ENCODE assay signal across 1 cellular context in the genomic region with DNA sequence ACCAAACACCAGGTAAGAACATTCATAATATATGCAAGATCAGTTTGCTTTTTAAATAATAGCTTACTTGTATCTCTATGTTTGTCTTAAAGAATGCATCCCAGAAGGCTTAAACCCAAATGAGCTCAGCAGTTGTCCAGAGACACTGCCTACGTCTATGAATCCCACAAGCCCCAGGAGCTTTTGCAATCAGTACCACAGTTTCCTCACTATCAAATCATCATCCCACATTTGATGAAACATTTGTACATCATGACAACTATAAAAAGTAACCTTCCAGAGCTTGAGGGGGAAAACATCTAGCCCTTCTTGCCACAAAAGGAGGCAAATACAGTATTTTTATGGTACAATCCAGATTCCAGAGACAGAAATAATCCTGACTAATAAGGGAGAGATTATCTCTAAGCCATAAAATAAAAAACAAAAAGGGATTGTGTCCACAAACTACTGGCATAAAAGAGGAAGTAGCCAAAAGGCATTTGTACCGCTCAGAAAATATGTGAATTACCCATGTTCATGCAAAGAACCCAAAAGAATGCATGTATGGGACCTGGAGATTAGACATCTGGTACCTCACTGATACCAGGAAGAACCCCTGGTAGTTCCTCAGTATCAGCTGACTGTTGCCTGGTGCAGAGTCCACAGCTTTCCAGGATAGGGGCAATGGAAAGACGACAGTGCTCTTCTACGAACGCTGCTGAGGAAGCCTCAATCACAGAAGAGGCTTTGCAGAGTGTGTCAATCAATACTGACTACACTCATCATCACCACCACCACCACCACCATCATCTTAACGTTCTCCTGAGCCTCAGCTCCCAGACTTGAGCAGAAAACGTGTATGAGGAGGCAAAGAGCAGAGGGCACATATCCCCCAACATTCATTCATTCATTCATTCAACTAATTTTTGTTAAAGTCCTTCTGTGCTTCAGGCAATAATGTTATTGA.
A peak's percentile ranks its signal among the peaks of the same experiment; 100 is the strongest.
TF ChIP-seq lines count a peak whose summit lies in the region.

No MANE protein-coding gene starts in this region.

TF ChIP-seq in K562, 482 proteins besides CTCF, POLR2A, EP300 and RAD21 (continued from another document and continues in another):
- TF ChIP-seq, protein P1, sequence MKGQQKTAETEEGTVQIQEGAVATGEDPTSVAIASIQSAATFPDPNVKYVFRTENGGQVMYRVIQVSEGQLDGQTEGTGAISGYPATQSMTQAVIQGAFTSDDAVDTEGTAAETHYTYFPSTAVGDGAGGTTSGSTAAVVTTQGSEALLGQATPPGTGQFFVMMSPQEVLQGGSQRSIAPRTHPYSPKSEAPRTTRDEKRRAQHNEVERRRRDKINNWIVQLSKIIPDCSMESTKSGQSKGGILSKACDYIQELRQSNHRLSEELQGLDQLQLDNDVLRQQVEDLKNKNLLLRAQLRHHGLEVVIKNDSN (CRISPR knock-in tag; IDR thresholded peaks at IDR 0.05), result no peak
- TF ChIP-seq IRF2 (CRISPR knock-in tag; IDR thresholded peaks at IDR 0.05) (no peak), MTA2 (IDR thresholded peaks at IDR 0.05; ENCODE audit: low read depth) (peak; percentile 73), NR4A1 (CRISPR knock-in tag; IDR thresholded peaks at IDR 0.05) (no peak), NR4A1 (tag; IDR thresholded peaks at IDR 0.05) (no peak), MYC (IDR thresholded peaks at IDR 0.05; ENCODE audit: low read depth, low read length) (no peak), MYC (CRISPR knock-in tag; IDR thresholded peaks at IDR 0.05; ENCODE audit: borderline replicate concordance, low read depth) (no peak), CTBP1 (IDR thresholded peaks at IDR 0.05; ENCODE audit: borderline replicate concordance) (peak; percentile 28; the same call in 1 of the 2 replicates), ZBTB17 (CRISPR knock-in tag; IDR thresholded peaks at IDR 0.05) (0 out of 2 replicates have a peak, but pooled peaks have one; percentile 42), ZNF212 (CRISPR knock-in tag; IDR thresholded peaks at IDR 0.05) (no peak), RBM39 (optimal IDR thresholded peaks at IDR 0.05; ENCODE audit: low read depth, low read length) (no peak), POU5F1 (IDR thresholded peaks at IDR 0.05; ENCODE audit: borderline replicate concordance, low read depth, low read length, partially characterized antibody) (no peak), ETS2 (tag; IDR thresholded peaks at IDR 0.05; ENCODE audit: borderline replicate concordance, poor library complexity, severe bottlenecking) (no peak), ZNF830 (CRISPR knock-in tag; IDR thresholded peaks at IDR 0.05) (no peak), ZBTB8A (IDR thresholded peaks at IDR 0.05; ENCODE audit: partially characterized antibody) (no peak), FIP1L1 (IDR thresholded peaks at IDR 0.05; ENCODE audit: low read depth, low read length, poor library complexity, severe bottlenecking) (no peak), PCBP2 (IDR thresholded peaks at IDR 0.05; ENCODE audit: low read depth, low read length, poor library complexity, severe bottlenecking) (no peak), NFE2 (IDR thresholded peaks at IDR 0.05; ENCODE audit: low read depth) (no peak), MEIS2 (IDR thresholded peaks at IDR 0.05; ENCODE audit: partially characterized antibody) (peak; percentile 4), ZFX (CRISPR knock-in tag; IDR thresholded peaks at IDR 0.05) (no peak), ZSCAN32 (CRISPR knock-in tag; IDR thresholded peaks at IDR 0.05) (no peak), HEY1 (CRISPR knock-in tag; IDR thresholded peaks at IDR 0.05; ENCODE audit: borderline replicate concordance) (no peak), ZC3H4 (CRISPR knock-in tag; IDR thresholded peaks at IDR 0.05; ENCODE audit: borderline replicate concordance) (no peak), MEF2A (IDR thresholded peaks at IDR 0.05; ENCODE audit: control insufficient read depth, low read depth, low read length) (no peak), CBX1 (IDR thresholded peaks at IDR 0.05; ENCODE audit: low read depth) (no peak), ZC3H11A (IDR thresholded peaks at IDR 0.05; ENCODE audit: low read depth, low read length) (no peak), SPI1 (IDR thresholded peaks at IDR 0.05; ENCODE audit: borderline replicate concordance, low read depth, low read length) (peak; percentile 65), CXXC5 (CRISPR knock-in tag; IDR thresholded peaks at IDR 0.05) (no peak), PPARD (CRISPR knock-in tag; IDR thresholded peaks at IDR 0.05) (no peak), MECOM (CRISPR knock-in tag; IDR thresholded peaks at IDR 0.05) (no peak), JUNB (CRISPR knock-in tag; conservative IDR thresholded peaks at IDR 0.05) (no peak), BRF1 (IDR thresholded peaks at IDR 0.05; ENCODE audit: borderline replicate concordance, extremely low read depth, insufficient read length) (no peak), STAT5A (IDR thresholded peaks at IDR 0.05; ENCODE audit: borderline replicate concordance, low read length) (peak; percentile 35; the same call in 1 of the 2 replicates)
- TF ChIP-seq, protein P2, sequence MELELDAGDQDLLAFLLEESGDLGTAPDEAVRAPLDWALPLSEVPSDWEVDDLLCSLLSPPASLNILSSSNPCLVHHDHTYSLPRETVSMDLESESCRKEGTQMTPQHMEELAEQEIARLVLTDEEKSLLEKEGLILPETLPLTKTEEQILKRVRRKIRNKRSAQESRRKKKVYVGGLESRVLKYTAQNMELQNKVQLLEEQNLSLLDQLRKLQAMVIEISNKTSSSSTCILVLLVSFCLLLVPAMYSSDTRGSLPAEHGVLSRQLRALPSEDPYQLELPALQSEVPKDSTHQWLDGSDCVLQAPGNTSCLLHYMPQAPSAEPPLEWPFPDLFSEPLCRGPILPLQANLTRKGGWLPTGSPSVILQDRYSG (tag; conservative IDR thresholded peaks at IDR 0.05; ENCODE audit: low read depth), result no peak
- TF ChIP-seq, protein P3, sequence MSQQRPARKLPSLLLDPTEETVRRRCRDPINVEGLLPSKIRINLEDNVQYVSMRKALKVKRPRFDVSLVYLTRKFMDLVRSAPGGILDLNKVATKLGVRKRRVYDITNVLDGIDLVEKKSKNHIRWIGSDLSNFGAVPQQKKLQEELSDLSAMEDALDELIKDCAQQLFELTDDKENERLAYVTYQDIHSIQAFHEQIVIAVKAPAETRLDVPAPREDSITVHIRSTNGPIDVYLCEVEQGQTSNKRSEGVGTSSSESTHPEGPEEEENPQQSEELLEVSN (IDR thresholded peaks at IDR 0.05; ENCODE audit: borderline replicate concordance in 1 of 2, extremely low read depth in 1 of 2, insufficient read depth in 1 of 2, insufficient read length in 1 of 2, low read depth in 1 of 2, low read length in 1 of 2, poor library complexity in 1 of 2, severe bottlenecking in 1 of 2), result no peak
- TF ChIP-seq, protein P4, sequence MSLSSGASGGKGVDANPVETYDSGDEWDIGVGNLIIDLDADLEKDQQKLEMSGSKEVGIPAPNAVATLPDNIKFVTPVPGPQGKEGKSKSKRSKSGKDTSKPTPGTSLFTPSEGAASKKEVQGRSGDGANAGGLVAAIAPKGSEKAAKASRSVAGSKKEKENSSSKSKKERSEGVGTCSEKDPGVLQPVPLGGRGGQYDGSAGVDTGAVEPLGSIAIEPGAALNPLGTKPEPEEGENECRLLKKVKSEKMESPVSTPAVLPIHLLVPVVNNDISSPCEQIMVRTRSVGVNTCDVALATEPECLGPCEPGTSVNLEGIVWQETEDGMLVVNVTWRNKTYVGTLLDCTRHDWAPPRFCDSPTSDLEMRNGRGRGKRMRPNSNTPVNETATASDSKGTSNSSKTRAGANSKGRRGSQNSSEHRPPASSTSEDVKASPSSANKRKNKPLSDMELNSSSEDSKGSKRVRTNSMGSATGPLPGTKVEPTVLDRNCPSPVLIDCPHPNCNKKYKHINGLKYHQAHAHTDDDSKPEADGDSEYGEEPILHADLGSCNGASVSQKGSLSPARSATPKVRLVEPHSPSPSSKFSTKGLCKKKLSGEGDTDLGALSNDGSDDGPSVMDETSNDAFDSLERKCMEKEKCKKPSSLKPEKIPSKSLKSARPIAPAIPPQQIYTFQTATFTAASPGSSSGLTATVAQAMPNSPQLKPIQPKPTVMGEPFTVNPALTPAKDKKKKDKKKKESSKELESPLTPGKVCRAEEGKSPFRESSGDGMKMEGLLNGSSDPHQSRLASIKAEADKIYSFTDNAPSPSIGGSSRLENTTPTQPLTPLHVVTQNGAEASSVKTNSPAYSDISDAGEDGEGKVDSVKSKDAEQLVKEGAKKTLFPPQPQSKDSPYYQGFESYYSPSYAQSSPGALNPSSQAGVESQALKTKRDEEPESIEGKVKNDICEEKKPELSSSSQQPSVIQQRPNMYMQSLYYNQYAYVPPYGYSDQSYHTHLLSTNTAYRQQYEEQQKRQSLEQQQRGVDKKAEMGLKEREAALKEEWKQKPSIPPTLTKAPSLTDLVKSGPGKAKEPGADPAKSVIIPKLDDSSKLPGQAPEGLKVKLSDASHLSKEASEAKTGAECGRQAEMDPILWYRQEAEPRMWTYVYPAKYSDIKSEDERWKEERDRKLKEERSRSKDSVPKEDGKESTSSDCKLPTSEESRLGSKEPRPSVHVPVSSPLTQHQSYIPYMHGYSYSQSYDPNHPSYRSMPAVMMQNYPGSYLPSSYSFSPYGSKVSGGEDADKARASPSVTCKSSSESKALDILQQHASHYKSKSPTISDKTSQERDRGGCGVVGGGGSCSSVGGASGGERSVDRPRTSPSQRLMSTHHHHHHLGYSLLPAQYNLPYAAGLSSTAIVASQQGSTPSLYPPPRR (CRISPR knock-in tag; IDR thresholded peaks at IDR 0.05; ENCODE audit: borderline replicate concordance), result no peak
- TF ChIP-seq, protein P5, sequence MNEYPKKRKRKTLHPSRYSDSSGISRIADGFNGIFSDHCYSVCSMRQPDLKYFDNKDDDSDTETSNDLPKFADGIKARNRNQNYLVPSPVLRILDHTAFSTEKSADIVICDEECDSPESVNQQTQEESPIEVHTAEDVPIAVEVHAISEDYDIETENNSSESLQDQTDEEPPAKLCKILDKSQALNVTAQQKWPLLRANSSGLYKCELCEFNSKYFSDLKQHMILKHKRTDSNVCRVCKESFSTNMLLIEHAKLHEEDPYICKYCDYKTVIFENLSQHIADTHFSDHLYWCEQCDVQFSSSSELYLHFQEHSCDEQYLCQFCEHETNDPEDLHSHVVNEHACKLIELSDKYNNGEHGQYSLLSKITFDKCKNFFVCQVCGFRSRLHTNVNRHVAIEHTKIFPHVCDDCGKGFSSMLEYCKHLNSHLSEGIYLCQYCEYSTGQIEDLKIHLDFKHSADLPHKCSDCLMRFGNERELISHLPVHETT (CRISPR knock-in tag; conservative IDR thresholded peaks at IDR 0.05 in 1 of 2, IDR thresholded peaks at IDR 0.05 in 1 of 2), result 0 out of 4 replicates have a peak, but pooled peaks of 1 of the 2 experiments have one; percentile 28
- TF ChIP-seq, protein P6, sequence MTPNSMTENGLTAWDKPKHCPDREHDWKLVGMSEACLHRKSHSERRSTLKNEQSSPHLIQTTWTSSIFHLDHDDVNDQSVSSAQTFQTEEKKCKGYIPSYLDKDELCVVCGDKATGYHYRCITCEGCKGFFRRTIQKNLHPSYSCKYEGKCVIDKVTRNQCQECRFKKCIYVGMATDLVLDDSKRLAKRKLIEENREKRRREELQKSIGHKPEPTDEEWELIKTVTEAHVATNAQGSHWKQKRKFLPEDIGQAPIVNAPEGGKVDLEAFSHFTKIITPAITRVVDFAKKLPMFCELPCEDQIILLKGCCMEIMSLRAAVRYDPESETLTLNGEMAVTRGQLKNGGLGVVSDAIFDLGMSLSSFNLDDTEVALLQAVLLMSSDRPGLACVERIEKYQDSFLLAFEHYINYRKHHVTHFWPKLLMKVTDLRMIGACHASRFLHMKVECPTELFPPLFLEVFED (CRISPR knock-in tag; conservative IDR thresholded peaks at IDR 0.05), result no peak
- TF ChIP-seq, protein P7, sequence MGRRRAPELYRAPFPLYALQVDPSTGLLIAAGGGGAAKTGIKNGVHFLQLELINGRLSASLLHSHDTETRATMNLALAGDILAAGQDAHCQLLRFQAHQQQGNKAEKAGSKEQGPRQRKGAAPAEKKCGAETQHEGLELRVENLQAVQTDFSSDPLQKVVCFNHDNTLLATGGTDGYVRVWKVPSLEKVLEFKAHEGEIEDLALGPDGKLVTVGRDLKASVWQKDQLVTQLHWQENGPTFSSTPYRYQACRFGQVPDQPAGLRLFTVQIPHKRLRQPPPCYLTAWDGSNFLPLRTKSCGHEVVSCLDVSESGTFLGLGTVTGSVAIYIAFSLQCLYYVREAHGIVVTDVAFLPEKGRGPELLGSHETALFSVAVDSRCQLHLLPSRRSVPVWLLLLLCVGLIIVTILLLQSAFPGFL (CRISPR knock-in tag; IDR thresholded peaks at IDR 0.05), result no peak
- TF ChIP-seq, protein P8, sequence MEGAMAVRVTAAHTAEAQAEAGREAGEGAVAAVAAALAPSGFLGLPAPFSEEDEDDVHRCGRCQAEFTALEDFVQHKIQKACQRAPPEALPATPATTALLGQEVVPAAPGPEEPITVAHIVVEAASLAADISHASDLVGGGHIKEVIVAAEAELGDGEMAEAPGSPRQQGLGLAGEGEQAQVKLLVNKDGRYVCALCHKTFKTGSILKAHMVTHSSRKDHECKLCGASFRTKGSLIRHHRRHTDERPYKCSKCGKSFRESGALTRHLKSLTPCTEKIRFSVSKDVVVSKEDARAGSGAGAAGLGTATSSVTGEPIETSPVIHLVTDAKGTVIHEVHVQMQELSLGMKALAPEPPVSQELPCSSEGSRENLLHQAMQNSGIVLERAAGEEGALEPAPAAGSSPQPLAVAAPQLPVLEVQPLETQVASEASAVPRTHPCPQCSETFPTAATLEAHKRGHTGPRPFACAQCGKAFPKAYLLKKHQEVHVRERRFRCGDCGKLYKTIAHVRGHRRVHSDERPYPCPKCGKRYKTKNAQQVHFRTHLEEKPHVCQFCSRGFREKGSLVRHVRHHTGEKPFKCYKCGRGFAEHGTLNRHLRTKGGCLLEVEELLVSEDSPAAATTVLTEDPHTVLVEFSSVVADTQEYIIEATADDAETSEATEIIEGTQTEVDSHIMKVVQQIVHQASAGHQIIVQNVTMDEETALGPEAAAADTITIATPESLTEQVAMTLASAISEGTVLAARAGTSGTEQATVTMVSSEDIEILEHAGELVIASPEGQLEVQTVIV (CRISPR knock-in tag; IDR thresholded peaks at IDR 0.05; ENCODE audit: borderline replicate concordance), result no peak
- TF ChIP-seq, protein P9, sequence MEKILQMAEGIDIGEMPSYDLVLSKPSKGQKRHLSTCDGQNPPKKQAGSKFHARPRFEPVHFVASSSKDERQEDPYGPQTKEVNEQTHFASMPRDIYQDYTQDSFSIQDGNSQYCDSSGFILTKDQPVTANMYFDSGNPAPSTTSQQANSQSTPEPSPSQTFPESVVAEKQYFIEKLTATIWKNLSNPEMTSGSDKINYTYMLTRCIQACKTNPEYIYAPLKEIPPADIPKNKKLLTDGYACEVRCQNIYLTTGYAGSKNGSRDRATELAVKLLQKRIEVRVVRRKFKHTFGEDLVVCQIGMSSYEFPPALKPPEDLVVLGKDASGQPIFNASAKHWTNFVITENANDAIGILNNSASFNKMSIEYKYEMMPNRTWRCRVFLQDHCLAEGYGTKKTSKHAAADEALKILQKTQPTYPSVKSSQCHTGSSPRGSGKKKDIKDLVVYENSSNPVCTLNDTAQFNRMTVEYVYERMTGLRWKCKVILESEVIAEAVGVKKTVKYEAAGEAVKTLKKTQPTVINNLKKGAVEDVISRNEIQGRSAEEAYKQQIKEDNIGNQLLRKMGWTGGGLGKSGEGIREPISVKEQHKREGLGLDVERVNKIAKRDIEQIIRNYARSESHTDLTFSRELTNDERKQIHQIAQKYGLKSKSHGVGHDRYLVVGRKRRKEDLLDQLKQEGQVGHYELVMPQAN (IDR thresholded peaks at IDR 0.05; ENCODE audit: borderline replicate concordance), result no peak
